Comparison of ENCODE assay signal across 9 cellular contexts in genomic region chr13:113458218-113459065, GRCh38. TPM values are rescaled to one million over a fixed set of nuclear protein-coding genes. Genes with fewer than 3 reads are reported as not detected.
DNase-seq lines count a peak whose midpoint lies in the region; ATAC-seq, FAIRE-seq and TF ChIP-seq lines count a peak whose summit lies in the region.
"Had no signal": no experiment of that assay in that cellular context is flagged by ENCODE, and none has a peak within 500 bp of the region (broad histone marks: within the 10 kb centered on the region; RNA-seq: fewer than 3 reads in every experiment).

No MANE protein-coding gene starts in this region.

- WGBS in K562 (ENCODE audit: insufficient coverage, low coverage, missing lambda C conversion rate), result 97% methylated on average over 10 of the region's 23 CpGs

- CTCF ChIA-PET in K562 (lab: Yijun Ruan, JAX; ENCODE audit: low intra/inter-chr PET ratio), result interaction anchor here (1.0 to 1.2 kb wide), 2 partner anchors 104 kb away, joined by 4 read pairs; no protein-coding TSS in a partner anchor

- TF ChIP-seq CTCF in BE2C (IDR thresholded peaks at IDR 0.05; ENCODE audit: low read depth, low read length) (peak; percentile 80), K562 (IDR thresholded peaks at IDR 0.05 in 2 of 3, conservative IDR thresholded peaks at IDR 0.05 in 1 of 3; ENCODE audit: insufficient read depth in 2 of 3, low read depth in 1 of 3, low read length in 3 of 3) (peak; percentile 20 to 54 (median 25); a peak in 4 of 6 replicates)

- no TSS peak for BruUV-seq in K562 (replicated peaks; lab: Mats Ljungman, UMichigan)

- in situ Hi-C loops in K562 (cut with MboI), result no loop called here

- H3K9me1 ChIP-seq in K562 (ENCODE audit: control insufficient read depth, insufficient read depth, low read length), result no peaks in the 10 kb centered on the region

- intact Hi-C loops in K562 (cut with micrococcal nuclease), result loop anchor here (1.0 kb wide), 1 partner anchor 104 kb away; no protein-coding TSS in a partner anchor

- H2AFZ ChIP-seq in K562 (ENCODE audit: low read depth, low read length), result no peak overlapping the region

- peak in 1 of 2 experiments; percentile 13; a peak in 1 of 4 replicates for TF ChIP-seq RAD21 in K562 (CRISPR knock-in tag; conservative IDR thresholded peaks at IDR 0.05 in 1 of 2, IDR thresholded peaks at IDR 0.05 in 1 of 2)

- POLR2A ChIA-PET in K562 (lab: Yijun Ruan, JAX), result no interaction called here

- H3K9ac ChIP-seq in HUES48 (ENCODE audit: low read depth, low read length), result no peak overlapping the region
- H3K9ac ChIP-seq in K562 (ENCODE audit: insufficient read depth in 1 of 2, low read depth in 2 of 2, low read length in 2 of 2), result no peak overlapping the region

- peak overlapping the region; percentile 4 for H3K27ac ChIP-seq in HUES48 (ENCODE audit: low read depth, low read length)
- H3K27ac ChIP-seq in K562 (ENCODE audit: extremely low read depth, low read depth, low read length), result no peak overlapping the region

- H3K4me1 ChIP-seq in BE2C (peaks cover 15% of the 10 kb centered on the region), HUES48 (ENCODE audit: control insufficient read depth, insufficient read depth, low read length) (0 out of 2 replicates have a peak, but pooled peaks cover 4% of the 10 kb centered on the region), K562 (replicated peaks in 1 of 2; ENCODE audit: control insufficient read depth in 2 of 2, insufficient read depth in 2 of 2, low read length in 2 of 2) (peaks cover 0 to 3% of the 10 kb centered on the region in 2 experiments; a peak in 1 of 5 replicates)

- ATAC-seq in K562, result peak; percentile 69
- ATAC-seq in left lobe of liver, result peak; percentile 21
- no peak for ATAC-seq in GM21367 (IDR thresholded peaks at IDR 0.05; ENCODE audit: unreplicated experiment)

- H3K4me2 ChIP-seq in K562 (ENCODE audit: insufficient read depth, low read length), result no peak overlapping the region

- no peak for TF ChIP-seq EP300 in K562 (IDR thresholded peaks at IDR 0.05; ENCODE audit: low read length)

- FAIRE-seq in K562 (lab: Jason Lieb, UNC), result no peak

- H3K79me2 ChIP-seq in K562 (ENCODE audit: control insufficient read depth, insufficient read depth, low read length), result no peaks in the 10 kb centered on the region

- TF ChIP-seq POLR2A in K562 (conservative IDR thresholded peaks at IDR 0.05), result no peak

- H3K36me3 ChIP-seq in BE2C (peaks cover 80% of the 10 kb centered on the region), HUES48 (ENCODE audit: control insufficient read depth, insufficient read depth, low read length) (peaks cover 90% of the 10 kb centered on the region), K562 (ENCODE audit: control insufficient read depth, insufficient read depth, low read length) (peaks cover 56% of the 10 kb centered on the region; the same call in 2 of the 3 replicates)

- H3K9me3 ChIP-seq in BE2C (no peaks in the 10 kb centered on the region), HUES48 (ENCODE audit: control insufficient read depth, insufficient read depth, low read length) (no peaks in the 10 kb centered on the region), K562 (replicated peaks; ENCODE audit: control insufficient read depth, insufficient read depth, low read depth, low read length) (no peaks in the 10 kb centered on the region)

- H4K20me1 ChIP-seq in K562 (replicated peaks; ENCODE audit: control insufficient read depth, insufficient read depth, low read length), result no peaks in the 10 kb centered on the region

- H3K4me3 ChIP-seq in BE2C (ENCODE audit: low read depth, low read length) (no peak overlapping the region), HUES48 (ENCODE audit: low read depth, low read length) (no peak overlapping the region), K562 (no peak overlapping the region)

- peak; percentile 83 for DNase-seq in BE2C
- DNase-seq in K562 (ENCODE audit: extremely low read depth in 1 of 4, low spot score in 3 of 4), result peak; percentile 17 to 23 (median 18)
- DNase-seq in left lobe of liver (ENCODE audit: low spot score), result peak; percentile 42
- DNase-seq in NCI-H1930 (lab: John Stamatoyannopoulos, UW), result no peak
- no peak for DNase-seq in middle frontal gyrus (ENCODE audit: extremely low spot score, low spot score)
- no peak for DNase-seq in stimulated activated CD8-positive, alpha-beta memory T cell treated with anti-CD3 and anti-CD28 coated beads, Interleukin-4, amount 100 ng/mL, for 48 hours
- DNase-seq: activated CD4-positive, alpha-beta T cell treated with anti-CD3 and anti-CD28 coated beads for 1 hour had no signal

- no peaks in the 10 kb centered on the region for H3K27me3 ChIP-seq in BE2C
- H3K27me3 ChIP-seq in HUES48 (ENCODE audit: control insufficient read depth, insufficient read depth, low read length), result no peaks in the 10 kb centered on the region
- no peaks in the 10 kb centered on the region for H3K27me3 ChIP-seq in K562 (ENCODE audit: control insufficient read depth in 2 of 2, insufficient read depth in 2 of 2, low read length in 2 of 2)

TF ChIP-seq in K562, 482 proteins besides CTCF, POLR2A, EP300 and RAD21:
- TF ChIP-seq POLR2G (IDR thresholded peaks at IDR 0.05; ENCODE audit: low read depth, low read length) (0 out of 2 replicates have a peak, but pooled peaks have one; percentile 7), RBM22 (IDR thresholded peaks at IDR 0.05; ENCODE audit: low read depth, low read length, poor library complexity, severe bottlenecking) (no peak), ZNF584 (CRISPR knock-in tag; IDR thresholded peaks at IDR 0.05; ENCODE audit: low read depth) (no peak)

RNA-seq across cellular contexts. Expression of gene ADPRHL1, which starts 5.2 kb away (rescaled TPM):
- 0.54 TPM for polyA plus RNA-seq in BE2C (2012; ENCODE audit: insufficient read depth, insufficient read length, low read depth)
- total RNA-seq in K562 (2011; cell fraction: chromatin; rRNA removed; ENCODE audit: low replicate concordance), result 0.32 and 0.46 TPM in 2 replicates
- total RNA-seq in K562 (2011; cell fraction: nucleolus; rRNA removed), result 1.3 and 1.5 TPM in 2 replicates
- 0.37 TPM in 1 of 2 replicates, not detected in the other for total RNA-seq in K562 (2011; cell fraction: nucleoplasm; rRNA removed)
- total RNA-seq in K562 (2014; rRNA removed) (0.27 and 0.49 TPM in 2 replicates), K562 (2014; rRNA removed; fragmentation: Illumina TruSeq; extraction: Trizol) (0.35 and 0.55 TPM in 2 replicates), K562 (2015; rRNA removed; fragmentation: Illumina TruSeq; extraction: Trizol) (0.68 and 0.76 TPM in 2 replicates), K562 (2021) (0.31 and 0.54 TPM in 2 replicates), left lobe of liver (1.2 TPM)
- polyA plus RNA-seq in K562 (2011; rRNA removed) (0.29 and 0.38 TPM in 2 replicates), K562 (2014; fragmentation: Illumina TruSeq; extraction: Trizol) (0.19 and 0.43 TPM in 2 replicates), K562 (2014; fragmentation: Nextera tagmentation; extraction: Ambion mirVana) (under 1 TPM in 1 of 2 experiments, not detected in 1; 0.06 TPM), K562 (2014; rRNA removed) (0.49 and 0.58 TPM in 2 replicates)
- 0.37 and 0.52 TPM in 2 replicates for polyA plus RNA-seq in K562 (2011; cell fraction: cytosol; rRNA removed)
- 0.29 and 0.53 TPM in 2 replicates for polyA plus RNA-seq in K562 (2011; cell fraction: nucleus; rRNA removed)
- 0.73 and 0.97 TPM in 2 replicates for polyA plus RNA-seq in K562 (2012)
- polyA minus RNA-seq in K562 (2011; rRNA and poly(A)+ RNA removed), result 0.18 and 0.21 TPM in 2 replicates
- 0.76 TPM in 1 of 2 replicates, not detected in the other for polyA minus RNA-seq in K562 (2011; cell fraction: cytosol; rRNA and poly(A)+ RNA removed)
- 0.54 and 1.00 TPM in 2 replicates for polyA minus RNA-seq in K562 (2011; cell fraction: nucleus; rRNA and poly(A)+ RNA removed)

RNA-seq across cellular contexts. Expression of gene DCUN1D2, which starts 32.1 kb away (rescaled TPM):
- polyA plus RNA-seq in BE2C (2012; ENCODE audit: insufficient read depth, insufficient read length, low read depth), result 31.7 TPM
- total RNA-seq in K562 (2011; cell fraction: chromatin; rRNA removed; ENCODE audit: low replicate concordance), result 59.2 and 77.8 TPM in 2 replicates
- total RNA-seq in K562 (2011; cell fraction: nucleolus; rRNA removed), result 25.3 and 28.3 TPM in 2 replicates
- total RNA-seq in K562 (2011; cell fraction: nucleoplasm; rRNA removed), result 33.1 and 34.6 TPM in 2 replicates
- total RNA-seq in K562 (2014; rRNA removed) (9.7 and 13.3 TPM in 2 replicates), K562 (2014; rRNA removed; fragmentation: Illumina TruSeq; extraction: Trizol) (10.0 and 11.1 TPM in 2 replicates), K562 (2015; rRNA removed; fragmentation: Illumina TruSeq; extraction: Trizol) (10.0 and 10.9 TPM in 2 replicates), K562 (2021) (12.1 and 16.8 TPM in 2 replicates), left lobe of liver (10.0 TPM)
- polyA plus RNA-seq in K562 (2011; rRNA removed) (9.9 and 12.9 TPM in 2 replicates), K562 (2014; fragmentation: Illumina TruSeq; extraction: Trizol) (11.6 and 12.0 TPM in 2 replicates), K562 (2014; fragmentation: Nextera tagmentation; extraction: Ambion mirVana) (1 to 10 TPM; 2.1 to 2.2 TPM), K562 (2014; rRNA removed) (15.8 and 16.7 TPM in 2 replicates)
- polyA plus RNA-seq in K562 (2011; cell fraction: cytosol; rRNA removed), result 9.1 and 10.1 TPM in 2 replicates
- polyA plus RNA-seq in K562 (2011; cell fraction: nucleus; rRNA removed), result 19.2 and 27.0 TPM in 2 replicates
- polyA plus RNA-seq in K562 (2012), result 9.2 and 9.6 TPM in 2 replicates
- polyA minus RNA-seq in K562 (2011; rRNA and poly(A)+ RNA removed), result 17.1 and 18.5 TPM in 2 replicates
- polyA minus RNA-seq in K562 (2011; cell fraction: cytosol; rRNA and poly(A)+ RNA removed), result 4.5 and 4.9 TPM in 2 replicates
- 8.6 and 10.1 TPM in 2 replicates for polyA minus RNA-seq in K562 (2011; cell fraction: nucleus; rRNA and poly(A)+ RNA removed)

Comparison
In these comparisons a context has a peak if more than half of its experiments do, and no peak if none do; other contexts are left out.
1. DNase-seq: peak in BE2C (single experiment), K562 (4 of 4) and left lobe of liver (single experiment); none in NCI-H1930 (0 of 2), middle frontal gyrus (single experiment) and stimulated activated CD8-positive, alpha-beta memory T cell treated with anti-CD3 and anti-CD28 coated beads, Interleukin-4, amount 100 ng/mL, for 48 hours (single experiment).